ENCODE assay signal across 9 cellular contexts in genomic region chr18:75915941-75916640, GRCh38.
DNase-seq lines count a peak whose midpoint lies in the region; ATAC-seq and FAIRE-seq lines count a peak whose summit lies in the region.
"Had no signal": no experiment of that assay in that cellular context is flagged by ENCODE, and none has a peak within 500 bp of the region (broad histone marks: within the 10 kb centered on the region; RNA-seq: fewer than 3 reads in every experiment).

No MANE protein-coding gene starts in this region.

- WGBS in ectodermal cell, 2 experiments, result 3 to 4% methylated on average over 80 of the region's 80 CpGs

- H3K36me3 ChIP-seq in ectodermal cell (ENCODE audit: control insufficient read depth, insufficient read depth, low read length), result no peaks in the 10 kb centered on the region
- H3K36me3 ChIP-seq in muscle layer of colon (ENCODE audit: insufficient read depth, low read length), result no peaks in the 10 kb centered on the region

- no peak overlapping the region for H3K4me3 Mint-ChIP-seq in stimulated activated naive CD8-positive, alpha-beta T cell treated with anti-CD3 and anti-CD28 coated beads, Interleukin-15, amount 100 ng/mL, for 72 hours

- FAIRE-seq in GM19239 (lab: Jason Lieb, UNC), result no peak

- no peaks in the 10 kb centered on the region for H3K9me3 Mint-ChIP-seq in stimulated activated naive CD8-positive, alpha-beta T cell treated with anti-CD3 and anti-CD28 coated beads, Interleukin-15, amount 100 ng/mL, for 72 hours

- H3K27me3 ChIP-seq in ectodermal cell (ENCODE audit: control insufficient read depth, insufficient read depth, low read length, poor library complexity, severe bottlenecking) (peaks cover 17% of the 10 kb centered on the region), muscle layer of colon (ENCODE audit: control insufficient read depth in 1 of 2, insufficient read depth in 2 of 2, low read length in 2 of 2) (no peaks in the 10 kb centered on the region)

- no peaks in the 10 kb centered on the region for H3K9me3 ChIP-seq in ectodermal cell (ENCODE audit: control insufficient read depth, low read length)
- H3K9me3 ChIP-seq in muscle layer of colon (ENCODE audit: low read length), result no peaks in the 10 kb centered on the region

- no peak overlapping the region for H3K27ac Mint-ChIP-seq in stimulated activated naive CD8-positive, alpha-beta T cell treated with anti-CD3 and anti-CD28 coated beads, Interleukin-15, amount 100 ng/mL, for 72 hours

- ATAC-seq in stimulated activated naive CD8-positive, alpha-beta T cell treated with anti-CD3 and anti-CD28 coated beads, Interleukin-15, Interleukin-2, amounts not matched to agents 100 U/mL and 50 U/mL, for 24 hours, result no peak
- no peak for ATAC-seq in stimulated activated naive CD8-positive, alpha-beta T cell treated with anti-CD3 and anti-CD28 coated beads, Interleukin-15, amount 100 ng/mL, for 72 hours
- ATAC-seq in HG03097 (IDR thresholded peaks at IDR 0.05; ENCODE audit: low FRiP score, unreplicated experiment) (no peak), HG03378 (IDR thresholded peaks at IDR 0.05; ENCODE audit: unreplicated experiment) (no peak)

- H3K9ac ChIP-seq in muscle layer of colon (ENCODE audit: low read length), result no peak overlapping the region

- no peaks in the 10 kb centered on the region for H3K4me1 ChIP-seq in ectodermal cell (ENCODE audit: control insufficient read depth, insufficient read depth, low read length)
- peaks cover 9% of the 10 kb centered on the region for H3K4me1 ChIP-seq in muscle layer of colon (ENCODE audit: insufficient read depth, low read length)

- peaks cover 39% of the 10 kb centered on the region for H3K27me3 Mint-ChIP-seq in stimulated activated naive CD8-positive, alpha-beta T cell treated with anti-CD3 and anti-CD28 coated beads, Interleukin-15, amount 100 ng/mL, for 72 hours

- DNase-seq in stimulated activated naive CD8-positive, alpha-beta T cell treated with anti-CD3 and anti-CD28 coated beads, Interleukin-15, Interleukin-2, amounts not matched to agents 100 U/mL and 50 U/mL, for 24 hours, result peak; percentile 4
- DNase-seq in stimulated activated naive CD8-positive, alpha-beta T cell treated with anti-CD3 and anti-CD28 coated beads, Interleukin-15, amount 100 ng/mL, for 72 hours, result no peak
- no peak for DNase-seq in GM19239 (ENCODE audit: insufficient read length, low spot score)
- no peak for DNase-seq in activated T-cell treated with anti-CD3 and anti-CD28 coated beads, Interleukin-2, amount 50 U/mL, for 1 hour
- DNase-seq: DND-41 had no signal

- H3K27ac ChIP-seq in ectodermal cell (ENCODE audit: insufficient read depth, low read depth, low read length, poor library complexity, severe bottlenecking), result no peak overlapping the region
- peak overlapping the region; percentile 41 for H3K27ac ChIP-seq in muscle layer of colon (ENCODE audit: low read depth, low read length)

- H3K4me1 Mint-ChIP-seq in stimulated activated naive CD8-positive, alpha-beta T cell treated with anti-CD3 and anti-CD28 coated beads, Interleukin-15, amount 100 ng/mL, for 72 hours, result no peaks in the 10 kb centered on the region

- peak overlapping the region; percentile 55 for H3K4me3 ChIP-seq in ectodermal cell (ENCODE audit: insufficient read depth, low read depth, low read length)
- peak overlapping the region; percentile 48 for H3K4me3 ChIP-seq in muscle layer of colon (ENCODE audit: low read depth in 1 of 2, low read length in 2 of 2)
